In genomic region chr9:91949946-91950664, GRCh38 we compare ENCODE assay signal across 8 cellular contexts. TPM values are rescaled to one million over a fixed set of nuclear protein-coding genes. Genes with fewer than 3 reads are reported as not detected.
DNase-seq lines count a peak whose midpoint lies in the region; ATAC-seq and TF ChIP-seq lines count a peak whose summit lies in the region.

Gene ROR2 (minus strand): TSS chr9:91950228.

- no peak within 1 kb of the TSS for H3K27ac Mint-ChIP-seq in H9

- H2BK15ac ChIP-seq in H9 (ENCODE audit: low read depth, low read length) = no peak within 1 kb of the TSS

- H3K27ac ChIP-seq in H9 (ENCODE audit: insufficient read length, low read depth, low read length) = no peak within 1 kb of the TSS
- no peak within 1 kb of the TSS for H3K27ac ChIP-seq in PC-3 (ENCODE audit: low read length)

- H3K23me2 ChIP-seq in H9 (ENCODE audit: insufficient read length, low read depth, low read length, poor library complexity, severe bottlenecking) = peaks cover 16% of the 10 kb centered on the region

- no peak within 1 kb of the TSS for H2BK12ac ChIP-seq in H9 (ENCODE audit: insufficient read length, low read depth, low read length)

- POLR2A ChIA-PET in PC-3 (lab: Charles Lee; ENCODE audit: unreplicated experiment) = no interaction called here

- no CpG with 5 or more reads among the region's 81 CpGs for WGBS in H9 (ENCODE audit: extremely low coverage, insufficient read length, low lambda C conversion rate)

- no peak within 1 kb of the TSS for H3K4ac ChIP-seq in H9 (ENCODE audit: low read depth, low read length)

- H3K4me1 Mint-ChIP-seq in H9 = peaks cover 23 to 36% of the 10 kb centered on the region in 2 experiments

- H3K56ac ChIP-seq in H9 (ENCODE audit: insufficient read length, low read depth, low read length) = no peak within 1 kb of the TSS

- peak within 1 kb of the TSS; percentile 28 for H3K9ac ChIP-seq in H9 (ENCODE audit: extremely low read depth, insufficient read length, low read length)
- H3K9ac ChIP-seq in PC-3 (ENCODE audit: low read length) = no peak within 1 kb of the TSS

- H3K9me3 Mint-ChIP-seq in H9 = no peaks in the 10 kb centered on the region

- H3K14ac ChIP-seq in H9 (ENCODE audit: insufficient read depth, low read length) = peak within 1 kb of the TSS; percentile 79; the same call in 1 of the 2 replicates

- no peaks in the 10 kb centered on the region for H3F3A ChIP-seq in PC-3 (ENCODE audit: low read length, unreplicated experiment)

- H3K36me3 Mint-ChIP-seq in H9 (ENCODE audit: insufficient read depth in 1 of 3, low read depth in 3 of 3) = no peaks in the 10 kb centered on the region; a peak in 1 of 7 replicates

- H3K4me2 ChIP-seq in H9 (ENCODE audit: insufficient read depth, insufficient read length, low read length) (peak within 1 kb of the TSS; percentile 77), PC-3 (ENCODE audit: low read length) (peak within 1 kb of the TSS; percentile 56)

- no peak within 1 kb of the TSS for H4K8ac ChIP-seq in H9 (replicated peaks; ENCODE audit: insufficient read length, low read depth, low read length)

- H3K18ac ChIP-seq in H9 (ENCODE audit: insufficient read length, low read depth, low read length) = peak within 1 kb of the TSS; percentile 61

- H4K20me1 ChIP-seq in H9 (ENCODE audit: control insufficient read depth, insufficient read depth, insufficient read length) (no peaks in the 10 kb centered on the region), PC-3 (ENCODE audit: low read length) (no peaks in the 10 kb centered on the region)

- DNase-seq in Caki2 (ENCODE audit: low read depth) = peak; percentile 76
- DNase-seq in H9 = peak; percentile 85
- DNase-seq in PC-3 = peak; percentile 21
- peak; percentile 53 for DNase-seq in amniotic epithelial cell (ENCODE audit: low read depth)
- DNase-seq in hepatic stellate cell (ENCODE audit: low spot score) = peak; percentile 46
- DNase-seq in skeletal muscle cell (ENCODE audit: low read depth) = no peak

- H2AFZ ChIP-seq in H9 (ENCODE audit: low read length) (no peak within 1 kb of the TSS), PC-3 (ENCODE audit: low read length) (no peak within 1 kb of the TSS)

- H2BK20ac ChIP-seq in H9 (ENCODE audit: low read depth, low read length, poor library complexity, severe bottlenecking) = no peak within 1 kb of the TSS

- no peaks in the 10 kb centered on the region for H3K79me1 ChIP-seq in H9 (ENCODE audit: insufficient read depth, low read depth, low read length, poor library complexity, severe bottlenecking)

- no peaks in the 10 kb centered on the region for H3K36me3 ChIP-seq in PC-3 (ENCODE audit: low read depth, low read length)

- H3K27me3 Mint-ChIP-seq in H9 (ENCODE audit: low read depth) = peaks cover 86% of the 10 kb centered on the region

- H3K27me3 ChIP-seq in H9 (ENCODE audit: insufficient read depth, low read length) (peaks cover 23% of the 10 kb centered on the region; the same call in 1 of the 2 replicates), PC-3 (ENCODE audit: low read length) (peaks cover 60% of the 10 kb centered on the region)

- H2AK5ac ChIP-seq in H9 (ENCODE audit: insufficient read length, low read length) = no peak within 1 kb of the TSS

- H3K4me3 ChIP-seq in PC-3 (ENCODE audit: low read length) (0 out of 2 replicates have a peak within 1 kb of the TSS, but pooled peaks have one; percentile 12), skeletal muscle cell (ENCODE audit: low read depth, low read length) (peak within 1 kb of the TSS; percentile 44)

- BruUV-seq in PC-3 (replicated peaks; lab: Mats Ljungman, UMichigan) = no TSS peak

- no peaks in the 10 kb centered on the region for H3K9me3 ChIP-seq in H9 (ENCODE audit: control insufficient read depth, low read depth, low read length)
- no peaks in the 10 kb centered on the region for H3K9me3 ChIP-seq in PC-3 (ENCODE audit: low read length)

- no peak within 1 kb of the TSS for H4K91ac ChIP-seq in H9 (ENCODE audit: insufficient read length, low read depth, low read length)

- H2BK120ac ChIP-seq in H9 (ENCODE audit: low read depth, low read length, poor library complexity, severe bottlenecking) = no peak within 1 kb of the TSS

- no peaks in the 10 kb centered on the region for H3K9me2 ChIP-seq in PC-3 (replicated peaks; ENCODE audit: low read length)

- peak; percentile 55 for ATAC-seq in PC-3
- ATAC-seq in HG02798 (IDR thresholded peaks at IDR 0.05; ENCODE audit: poor library complexity, unreplicated experiment) = no peak
- no peak for ATAC-seq in GM19467 (IDR thresholded peaks at IDR 0.05; ENCODE audit: unreplicated experiment)

- H4K5ac ChIP-seq in H9 (ENCODE audit: insufficient read length, low read depth, low read length) = no peak within 1 kb of the TSS

- CTCF ChIA-PET in PC-3 (lab: Charles Lee) = interaction anchor here (0.5 to 0.6 kb wide), 2 partner anchors 13 to 242 kb away, joined by 3 to 4 read pairs; no protein-coding TSS in a partner anchor

- no peak within 1 kb of the TSS for H2BK5ac ChIP-seq in H9 (ENCODE audit: insufficient read length, low read length)

- H3K4me1 ChIP-seq in H9 (ENCODE audit: insufficient read depth, low read length) (no peaks in the 10 kb centered on the region; the same call in 1 of the 2 replicates), PC-3 (ENCODE audit: insufficient read depth, low read length) (no peaks in the 10 kb centered on the region)

- no peaks in the 10 kb centered on the region; the same call in 1 of the 2 replicates for H3K79me2 ChIP-seq in H9 (ENCODE audit: insufficient read depth, low read length)
- no peaks in the 10 kb centered on the region for H3K79me2 ChIP-seq in PC-3 (ENCODE audit: low read length)

- H3K4me3 Mint-ChIP-seq in H9 = peak within 1 kb of the TSS; percentile 75 to 85

- TF ChIP-seq CTCF in H9 (conservative IDR thresholded peaks at IDR 0.05) = peak; percentile 71
- TF ChIP-seq CTCF in PC-3 (conservative IDR thresholded peaks at IDR 0.05; ENCODE audit: low read depth, low read length) = peak; percentile 37; the same call in 1 of the 2 replicates

- no peak within 1 kb of the TSS for H3T11ph ChIP-seq in H9 (ENCODE audit: low read length)

- in situ Hi-C loops in Caki2 (cut with HindIII; ENCODE audit: low pct_unique_long_range_greater_than_20kb, low sequenced_read_pairs) = no loop called here

- intact Hi-C loops in PC-3 (cut with micrococcal nuclease) = no loop called here

- H3K23ac ChIP-seq in H9 (ENCODE audit: insufficient read length, low read depth, low read length) = no peak within 1 kb of the TSS

RNA-seq across cellular contexts. Expression of gene ROR2, which starts in this region (rescaled TPM):
- total RNA-seq in Caki2 (2014; rRNA removed; shearing (Covaris generic); ENCODE audit: low replicate concordance) = 8.3 and 8.4 TPM in 2 replicates
- total RNA-seq in H9 (2021) = 2.7 TPM in 2 replicates
- 0.23 TPM in 1 of 2 replicates, not detected in the other for total RNA-seq in PC-3 (2014; rRNA removed)

Comparison
In these comparisons a context has a peak if more than half of its experiments do, and no peak if none do; other contexts are left out.
1. Peak in DNase-seq, ATAC-seq, H3K4me3 ChIP-seq and H3K4me2 ChIP-seq in PC-3; RNA of the gene not detected or under 1 TPM.